8 cellular contexts compared by ENCODE assay signal in genomic region chr19:46787040-46787330, GRCh38. TPM values are rescaled to one million over a fixed set of nuclear protein-coding genes. Genes with fewer than 3 reads are reported as not detected.
DNase-seq lines count a peak whose midpoint lies in the region; ATAC-seq and TF ChIP-seq lines count a peak whose summit lies in the region.

No MANE protein-coding gene starts in this region.

- no peaks in the 10 kb centered on the region for H3K9me3 ChIP-seq in liver (ENCODE audit: control insufficient read depth in 4 of 4, low read length in 3 of 4)
- H3K9me3 ChIP-seq in thymus (ENCODE audit: control insufficient read depth): no peaks in the 10 kb centered on the region

- peak overlapping the region; percentile 93 for H3K27ac ChIP-seq in adipose tissue (ENCODE audit: low read depth, low read length)
- H3K27ac ChIP-seq in liver (ENCODE audit: low read depth in 1 of 2, low read length in 2 of 2): peak overlapping the region; percentile 63 to 76
- peak overlapping the region; percentile 37 for H3K27ac ChIP-seq in thymus (ENCODE audit: low read depth)

- no peaks in the 10 kb centered on the region for H3K36me3 ChIP-seq in liver (ENCODE audit: control insufficient read depth in 4 of 4, insufficient read depth in 3 of 4, low read depth in 1 of 4, low read length in 3 of 4)
- peaks cover 16% of the 10 kb centered on the region for H3K36me3 ChIP-seq in thymus (ENCODE audit: control insufficient read depth, insufficient read depth)

- H3K9me3 Mint-ChIP-seq in activated CD8-positive, alpha-beta memory T cell treated with anti-CD3 and anti-CD28 coated beads, Interleukin-2, amount 10 ng/mL, durations not matched to agents 7 days and 5 days (ENCODE audit: low read depth): no peaks in the 10 kb centered on the region

- H3K4me1 ChIP-seq in liver (ENCODE audit: control insufficient read depth in 4 of 4, insufficient read depth in 4 of 4, low read length in 3 of 4): peaks cover 7 to 28% (median 15%) of the 10 kb centered on the region in 4 donors
- H3K4me1 ChIP-seq in thymus (ENCODE audit: control insufficient read depth, insufficient read depth, low read length): peaks cover 34% of the 10 kb centered on the region

- peak; percentile 49 for DNase-seq in activated CD8-positive, alpha-beta memory T cell treated with anti-CD3 and anti-CD28 coated beads, Interleukin-2, amount 10 ng/mL, durations not matched to agents 7 days and 5 days
- DNase-seq in activated CD8-positive, alpha-beta memory T cell treated with anti-CD3 and anti-CD28 coated beads, Interleukin-2, amount 50 U/mL, for 4 hours: no peak
- no peak for DNase-seq in stimulated activated CD4-positive, alpha-beta T cell treated with anti-CD3 and anti-CD28 coated beads, Interleukin-12 subunit alpha, Interleukin-12 subunit beta, amount 100 ng/mL, for 4 hours

- 2 to 19% (median 2%) methylated on average over 5 of the region's 5 CpGs for WGBS in adipose tissue, 3 donors
- WGBS in liver: 23% methylated on average over 5 of the region's 5 CpGs
- under 1% methylated on average over 5 of the region's 5 CpGs for WGBS in thymus

- peak overlapping the region; percentile 90 for H3K4me3 Mint-ChIP-seq in activated CD8-positive, alpha-beta memory T cell treated with anti-CD3 and anti-CD28 coated beads, Interleukin-2, amount 10 ng/mL, durations not matched to agents 7 days and 5 days

- TF ChIP-seq CTCF in liver (IDR thresholded peaks at IDR 0.05; ENCODE audit: low read depth, low read length, missing input control): no peak

- peak overlapping the region; percentile 59 to 65 (median 64) for H3K4me3 ChIP-seq in liver (ENCODE audit: low read depth in 1 of 3, low read length in 3 of 3)
- H3K4me3 ChIP-seq in thymus (ENCODE audit: low read length): peak overlapping the region; percentile 55

- peak overlapping the region; percentile 97 for H3K27ac Mint-ChIP-seq in activated CD8-positive, alpha-beta memory T cell treated with anti-CD3 and anti-CD28 coated beads, Interleukin-2, amount 10 ng/mL, durations not matched to agents 7 days and 5 days

- CTCF ChIA-PET in activated CD8-positive, alpha-beta memory T cell treated with anti-CD3 and anti-CD28 coated beads, Interleukin-2, amount 10 ng/mL, durations not matched to agents 7 days and 5 days (lab: Charles Lee): interaction anchor here (0.8 to 7.2 kb wide), 5 partner anchors 15 to 36 kb away, joined by 3 to 77 read pairs (median 8); no protein-coding TSS in a partner anchor

- H3K4me1 Mint-ChIP-seq in activated CD8-positive, alpha-beta memory T cell treated with anti-CD3 and anti-CD28 coated beads, Interleukin-2, amount 10 ng/mL, durations not matched to agents 7 days and 5 days: peaks cover 50% of the 10 kb centered on the region

- peaks cover 0 to 2% (median 0%) of the 10 kb centered on the region in 4 donors for H3K27me3 ChIP-seq in liver (ENCODE audit: control insufficient read depth in 4 of 4, insufficient read depth in 4 of 4, low read length in 3 of 4)
- no peaks in the 10 kb centered on the region for H3K27me3 ChIP-seq in thymus (ENCODE audit: control insufficient read depth, insufficient read depth)

- no peaks in the 10 kb centered on the region for H3K27me3 Mint-ChIP-seq in activated CD8-positive, alpha-beta memory T cell treated with anti-CD3 and anti-CD28 coated beads, Interleukin-2, amount 10 ng/mL, durations not matched to agents 7 days and 5 days

- peak overlapping the region; percentile 45 to 62 for H3K9ac ChIP-seq in liver (ENCODE audit: low read depth in 1 of 2, low read length in 2 of 2)

- ATAC-seq in activated CD8-positive, alpha-beta memory T cell treated with anti-CD3 and anti-CD28 coated beads, Interleukin-2, amount 10 ng/mL, durations not matched to agents 7 days and 5 days: no peak
- ATAC-seq in HG03460 (IDR thresholded peaks at IDR 0.05; ENCODE audit: unreplicated experiment) (no peak), GM18873 (IDR thresholded peaks at IDR 0.05; ENCODE audit: low FRiP score, unreplicated experiment) (no peak)

- peaks cover 47% of the 10 kb centered on the region for H3K36me3 Mint-ChIP-seq in activated CD8-positive, alpha-beta memory T cell treated with anti-CD3 and anti-CD28 coated beads, Interleukin-2, amount 10 ng/mL, durations not matched to agents 7 days and 5 days

- TF ChIP-seq RAD21 in liver (IDR thresholded peaks at IDR 0.05): no peak

TF ChIP-seq in liver, 16 proteins besides CTCF, POLR2A, EP300 and RAD21:
- TF ChIP-seq FOXA2 (IDR thresholded peaks at IDR 0.05): no peak
- no peak for TF ChIP-seq NR2F2 (IDR thresholded peaks at IDR 0.05)
- no peak for TF ChIP-seq RXRA (IDR thresholded peaks at IDR 0.05)
- no peak for TF ChIP-seq ATF3 (IDR thresholded peaks at IDR 0.05)
- no peak for TF ChIP-seq REST (IDR thresholded peaks at IDR 0.05)
- no peak for TF ChIP-seq HNF4G (IDR thresholded peaks at IDR 0.05)
- TF ChIP-seq YY1 (IDR thresholded peaks at IDR 0.05): no peak
- TF ChIP-seq ZBTB33 (IDR thresholded peaks at IDR 0.05): no peak
- TF ChIP-seq HNF4A (conservative IDR thresholded peaks at IDR 0.05): no peak
- TF ChIP-seq SP1 (IDR thresholded peaks at IDR 0.05): no peak
- TF ChIP-seq JUND (IDR thresholded peaks at IDR 0.05): no peak
- TF ChIP-seq TAF1 (conservative IDR thresholded peaks at IDR 0.05): no peak
TF ChIP-seq in liver: peak in this region for 0.

RNA-seq across cellular contexts. Expression of gene SLC1A5, which starts 1.4 kb away (rescaled TPM):
- 100 to 1,000 TPM; 196 to 259 TPM for total RNA-seq in activated CD8-positive, alpha-beta memory T cell treated with anti-CD3 and anti-CD28 coated beads, Interleukin-2, amount 10 ng/mL, durations not matched to agents 7 days and 5 days
- polyA plus RNA-seq in adipose tissue (100 to 1,000 TPM in 1 of 3 donors, 10 to 100 TPM in 2; 32.4 to 154 (median 56.9) TPM), liver (1 to 10 TPM; 1.5 to 6.0 TPM), thymus (32.2 TPM)
- total RNA-seq in liver: 10 to 100 TPM in 1 of 2 donors, 1 to 10 TPM in 1; 6.2 to 90.8 TPM

RNA-seq across cellular contexts. Expression of gene STRN4, which starts 40.7 kb away (rescaled TPM):
- total RNA-seq in activated CD8-positive, alpha-beta memory T cell treated with anti-CD3 and anti-CD28 coated beads, Interleukin-2, amount 10 ng/mL, durations not matched to agents 7 days and 5 days: 10 to 100 TPM; 93.0 to 95.8 TPM
- polyA plus RNA-seq in adipose tissue: 10 to 100 TPM; 38.3 to 76.0 (median 59.2) TPM
- total RNA-seq in liver: 10 to 100 TPM; 29.4 to 29.9 TPM
- polyA plus RNA-seq in liver: 10 to 100 TPM in 1 of 2 donors, 1 to 10 TPM in 1; 9.5 to 20.2 TPM
- 38.7 TPM for polyA plus RNA-seq in thymus

RNA-seq across cellular contexts. Expression of gene FKRP, which starts 41.1 kb away (rescaled TPM):
- total RNA-seq in activated CD8-positive, alpha-beta memory T cell treated with anti-CD3 and anti-CD28 coated beads, Interleukin-2, amount 10 ng/mL, durations not matched to agents 7 days and 5 days: 10 to 100 TPM; 16.3 to 17.7 TPM
- polyA plus RNA-seq in adipose tissue (10 to 100 TPM in 1 of 3 donors, 1 to 10 TPM in 2; 5.3 to 14.2 (median 6.7) TPM), liver (1 to 10 TPM; 2.5 to 8.8 TPM), thymus (13.5 TPM)
- 10 to 100 TPM in 1 of 2 donors, 1 to 10 TPM in 1; 7.5 to 11.1 TPM for total RNA-seq in liver

Comparison
In these comparisons a context has a peak if more than half of its experiments do, and no peak if none do; other contexts are left out.
1. H3K27ac ChIP-seq: peak in every context shown above with its lines; median percentile 93 in adipose tissue; 70 in liver; 37 in thymus.